Comparison of ENCODE assay signal across 8 cellular contexts in the genomic region with DNA sequence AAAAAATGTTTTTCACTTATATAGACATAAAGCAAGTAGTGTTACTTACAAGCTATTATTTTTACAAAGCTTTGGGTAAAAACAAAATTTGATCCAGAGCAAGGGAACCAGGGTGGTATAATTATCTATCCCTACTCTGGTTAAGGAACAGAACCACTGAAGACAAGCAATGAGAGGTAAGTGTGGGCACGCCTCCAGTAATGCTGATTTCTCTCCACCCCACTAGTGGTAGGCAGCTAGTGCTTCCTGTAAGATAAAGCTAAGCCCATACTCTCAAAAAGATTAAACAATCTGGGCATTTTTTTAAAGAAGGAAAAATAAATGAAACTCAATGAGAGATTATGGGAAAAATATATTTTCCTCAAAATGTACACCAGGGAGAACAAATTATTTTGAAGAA.
"Had no signal": no experiment of that assay in that cellular context is flagged by ENCODE, and none has a peak within 500 bp of the region (broad histone marks: within the 10 kb centered on the region; RNA-seq: fewer than 3 reads in every experiment).

No MANE protein-coding gene starts in this region.

- H3K4me1 ChIP-seq: HAP-1 had no signal

- H3K9me3 Mint-ChIP-seq: HFFc6 had no signal

- H3K9me3 ChIP-seq: HAP-1 had no signal

- ATAC-seq: HCT116, K562 had no signal

- H3K4me3 Mint-ChIP-seq: HFFc6 had no signal

- H3K27ac ChIP-seq: GM23248 had no signal

- H3K4me3 ChIP-seq: GM23248, HAP-1, K562 had no signal

- DNase-seq: GM23248, GOT3, H7, HFFc6, IMR-90 had no signal

- H3K27ac Mint-ChIP-seq: HFFc6 had no signal
